In the genomic region with DNA sequence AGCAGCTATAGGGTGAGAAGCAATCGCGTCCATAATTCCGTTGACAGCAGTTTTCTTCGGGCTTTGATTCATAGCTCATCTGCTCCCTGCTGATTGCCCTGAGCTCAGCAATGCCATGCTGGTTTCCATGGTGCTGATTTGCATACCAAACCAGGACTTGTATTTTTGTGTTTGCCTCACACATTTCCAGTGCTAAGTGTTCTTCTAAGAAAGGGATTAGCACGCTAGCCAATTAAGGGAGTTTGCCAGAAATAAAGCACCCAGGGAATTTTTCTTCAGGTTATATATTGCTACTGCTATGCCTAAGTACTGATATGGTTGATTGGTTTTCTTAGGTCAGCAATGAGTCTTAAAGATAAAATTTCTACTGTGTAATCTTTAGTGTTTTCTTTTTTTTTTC, we compare ENCODE assay signal across 13 cellular contexts.
A peak's percentile ranks its signal among the peaks of the same experiment; 100 is the strongest.
DNase-seq lines count a peak whose midpoint lies in the region; ATAC-seq and TF ChIP-seq lines count a peak whose summit lies in the region.
"Had no signal": no experiment of that assay in that cellular context is flagged by ENCODE, and none has a peak within 500 bp of the region (broad histone marks: within the 10 kb centered on the region; RNA-seq: fewer than 3 reads in every experiment).

No MANE protein-coding gene starts in this region.

- TF ChIP-seq CTCF in dorsolateral prefrontal cortex (IDR thresholded peaks at IDR 0.05 in 54 of 56, conservative IDR thresholded peaks at IDR 0.05 in 2 of 56; ENCODE audit: low read depth in 1 of 56, partially characterized antibody in 56 of 56): no peak

- no peak for ATAC-seq in HG02588 (IDR thresholded peaks at IDR 0.05; ENCODE audit: unreplicated experiment)
- no peak for ATAC-seq in GM18909 (IDR thresholded peaks at IDR 0.05; ENCODE audit: poor library complexity, unreplicated experiment)
- ATAC-seq: left ventricle myocardium superior had no signal

- peak overlapping the region in 41 of 59 donors; percentile 1 to 83 (median 53) for H3K27ac ChIP-seq in dorsolateral prefrontal cortex
- H3K27ac ChIP-seq: right atrium auricular region, testis had no signal

- intact Hi-C loops in dorsolateral prefrontal cortex (cut with DNase I): no loop called here

- DNase-seq in EH (ENCODE audit: low read depth) (peak; percentile 31), NCI-H446 (lab: John Stamatoyannopoulos, UW) (peak; percentile 64 to 77), dorsolateral prefrontal cortex (peak in 7 of 10 donors; percentile 31 to 70 (median 55)), midbrain (lab: John Stamatoyannopoulos, UW) (peak; percentile 44), cerebellar nuclear complex (lab: John Stamatoyannopoulos, UW) (no peak)
- no peak for DNase-seq in stimulated activated CD4-positive, alpha-beta T cell treated with anti-CD3 and anti-CD28 coated beads, Interleukin-12 subunit alpha, Interleukin-12 subunit beta, amount 100 ng/mL, for 4 hours
- DNase-seq: left ventricle myocardium superior, T-helper 2 cell, testis had no signal

- H3K27me3 ChIP-seq in dorsolateral prefrontal cortex: no peaks in the 10 kb centered on the region
- H3K27me3 ChIP-seq: esophagus muscularis mucosa, right atrium auricular region, testis had no signal

- peak overlapping the region in 4 of 59 donors; percentile 4 to 13 (median 8) for H3K4me3 ChIP-seq in dorsolateral prefrontal cortex
- H3K4me3 ChIP-seq: esophagus muscularis mucosa, right atrium auricular region, testis had no signal

Comparison
In these comparisons a context has a peak if more than half of its experiments do, and no peak if none do; other contexts are left out.
1. DNase-seq: peak in EH (single experiment), NCI-H446 (2 of 2), dorsolateral prefrontal cortex (7 of 10) and midbrain (single experiment); none in cerebellar nuclear complex (0 of 2) and stimulated activated CD4-positive, alpha-beta T cell treated with anti-CD3 and anti-CD28 coated beads, Interleukin-12 subunit alpha, Interleukin-12 subunit beta, amount 100 ng/mL, for 4 hours (single experiment).